ENCODE assay signal across 4 cellular contexts in the genomic region with DNA sequence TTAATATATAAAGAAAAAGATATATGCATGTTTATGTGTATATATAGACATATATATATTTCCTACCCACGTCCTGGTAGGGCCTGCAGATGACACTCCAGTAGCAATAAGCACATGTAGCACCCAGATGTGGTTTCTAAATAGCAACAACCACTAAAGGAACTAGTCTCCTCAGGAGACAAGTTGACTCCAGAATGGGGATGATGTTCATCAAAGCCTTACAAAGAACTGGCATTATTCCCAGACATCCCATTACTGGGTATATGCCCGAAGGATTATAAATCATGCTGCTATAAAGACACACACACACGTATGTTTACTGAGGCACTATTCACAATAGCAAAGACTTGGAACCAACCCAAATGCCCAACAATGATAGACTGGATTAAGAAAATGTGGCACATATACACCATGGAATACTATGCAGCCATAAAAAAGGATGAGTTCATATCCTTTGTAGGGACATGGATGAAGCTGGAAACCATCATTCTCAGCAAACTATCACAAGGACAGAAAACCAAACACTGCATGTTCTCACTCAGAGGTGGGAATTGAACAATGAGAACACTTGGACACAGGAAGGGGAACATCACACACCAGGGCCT. TPM values are rescaled to one million over a fixed set of nuclear protein-coding genes. Genes with fewer than 3 reads are reported as not detected.
"Had no signal": no experiment of that assay in that cellular context is flagged by ENCODE, and none has a peak within 500 bp of the region (broad histone marks: within the 10 kb centered on the region; RNA-seq: fewer than 3 reads in every experiment).

No MANE protein-coding gene starts in this region.

RNA-seq across cellular contexts. Expression of gene GDF5, which starts 34.6 kb away (rescaled TPM):
- total RNA-seq: activated B cell treated with CpG ODN at 0.5 μM for 24 hours; activated T-cell treated with anti-CD3 and anti-CD28 coated beads, Interleukin-2, amount 50 U/mL, for 72 hours; cardiac septum; left lobe of liver had no signal
